Comparison of ENCODE assay signal across 8 cellular contexts in the genomic region with DNA sequence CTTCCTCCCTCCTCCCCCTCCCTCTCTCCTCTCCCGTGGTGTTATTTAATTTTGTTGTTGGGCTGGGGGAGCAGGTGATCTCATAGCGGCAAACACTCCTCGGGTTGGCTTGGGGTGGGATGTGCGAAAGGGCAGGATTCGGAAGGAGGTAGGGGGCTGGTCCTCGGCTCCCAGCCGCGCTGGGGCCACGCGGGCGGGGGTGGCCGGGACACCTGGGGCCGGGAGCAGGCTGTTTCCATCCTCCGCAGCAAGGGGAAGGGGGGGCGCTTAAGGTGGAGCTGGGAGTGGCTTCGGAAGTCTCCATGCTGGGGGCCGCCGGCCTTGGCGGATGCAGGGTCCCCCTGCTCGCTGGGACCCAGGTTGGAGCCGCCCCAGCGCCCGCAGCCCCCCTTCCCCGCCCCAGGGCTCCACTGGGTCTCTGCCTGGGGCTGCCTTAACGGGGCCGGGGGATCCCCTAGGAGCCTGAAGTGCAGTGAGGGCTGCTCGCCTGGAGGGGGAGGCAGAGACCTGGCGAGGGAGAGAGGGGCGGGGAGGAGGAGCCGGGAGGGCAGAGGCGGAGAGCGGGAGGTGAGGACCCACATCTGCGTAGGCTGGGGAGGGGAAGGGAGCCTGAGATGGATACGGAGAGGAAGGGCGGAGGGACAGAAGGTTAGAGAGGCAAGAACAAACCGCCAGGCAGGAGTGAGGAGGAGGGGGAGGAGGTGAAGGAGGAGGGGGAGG. TPM values are rescaled to one million over a fixed set of nuclear protein-coding genes. Genes with fewer than 3 reads are reported as not detected.
DNase-seq lines count a peak whose midpoint lies in the region; ATAC-seq and TF ChIP-seq lines count a peak whose summit lies in the region.

No MANE protein-coding gene starts in this region.

- H3K27ac ChIP-seq in A673 (ENCODE audit: low read depth, low read length, poor library complexity, severe bottlenecking), result peak overlapping the region; percentile 77

- peaks cover 26% of the 10 kb centered on the region for H3K4me1 ChIP-seq in A673 (ENCODE audit: insufficient read depth, low read length, poor library complexity, severe bottlenecking)

- peak; percentile 94 for TF ChIP-seq CTCF in A673 (conservative IDR thresholded peaks at IDR 0.05; ENCODE audit: low read depth, low read length)

- no TSS peak for BruUV-seq in A673 (replicated peaks; lab: Mats Ljungman, UMichigan)

- intact Hi-C loops in A673 (cut with micrococcal nuclease; ENCODE audit: unreplicated experiment) (loop anchor here (5.0 to 10.0 kb wide), 4 partner anchors 66 to 318 kb away; a partner anchor contains a TSS), left colon (cut with DNase I, micrococcal nuclease) (no loop called here)

- H3K4me3 ChIP-seq in A673 (ENCODE audit: low read depth, low read length, poor library complexity, severe bottlenecking), result peak overlapping the region; percentile 62

- ATAC-seq in GM18907 (IDR thresholded peaks at IDR 0.05; ENCODE audit: unreplicated experiment), result peak; percentile 61
- ATAC-seq in HG03280 (IDR thresholded peaks at IDR 0.05; ENCODE audit: unreplicated experiment), result peak; percentile 81
- ATAC-seq in left colon, result peak; percentile 89

- DNase-seq in A673 (ENCODE audit: low spot score) (peak; percentile 97), NCI-H510A (lab: John Stamatoyannopoulos, UW) (peak; percentile 94), cerebellar nuclear complex (lab: John Stamatoyannopoulos, UW) (peak; percentile 74 to 87), left colon (peak; percentile 86 to 87)
- DNase-seq in activated CD4-positive, alpha-beta T cell treated with anti-CD3 and anti-CD28 coated beads for 1 hour, result peak; percentile 86
- peak; percentile 87 to 89 for DNase-seq in stimulated activated CD4-positive, alpha-beta T cell treated with anti-CD3 and anti-CD28 coated beads, Interleukin-1b, Interleukin-23, amount 100 ng/mL, for 4 hours (ENCODE audit: low read depth in 2 of 2)

- H3K36me3 ChIP-seq in A673 (ENCODE audit: insufficient read depth, low read length, poor library complexity, severe bottlenecking), result no peaks in the 10 kb centered on the region

- CTCF ChIA-PET in A673 (lab: Charles Lee), result interaction anchor here (0.6 to 1.8 kb wide), 4 partner anchors 68 to 324 kb away, joined by 3 to 8 read pairs (median 6); no protein-coding TSS in a partner anchor

- POLR2A ChIA-PET in A673 (lab: Charles Lee; ENCODE audit: low non-redundant PET), result no interaction called here

- no peaks in the 10 kb centered on the region for H3K27me3 ChIP-seq in A673 (replicated peaks; ENCODE audit: insufficient read depth, low read depth, low read length, poor library complexity)

- no peaks in the 10 kb centered on the region for H3K9me3 ChIP-seq in A673 (ENCODE audit: low read depth, low read length, poor library complexity, severe bottlenecking)

RNA-seq across cellular contexts. Expression of a gene that starts 0.4 kb away (rescaled TPM):
- 36.8 and 38.2 TPM in 2 replicates for total RNA-seq in A673 (2021)
- total RNA-seq in left colon, result 1 to 10 TPM; 1.7 to 4.2 TPM

RNA-seq across cellular contexts. Expression of a gene that starts 9.2 kb away (rescaled TPM):
- total RNA-seq in A673 (2021) (14.2 and 22.1 TPM in 2 replicates), left colon (10 to 100 TPM in 1 of 2 donors, 1 to 10 TPM in 1; 6.9 to 14.6 TPM)

RNA-seq across cellular contexts. Expression of a gene that starts 26.5 kb away (rescaled TPM):
- total RNA-seq in A673 (2021) (not detected in 2 replicates), left colon (under 1 TPM; 0.49 to 0.53 TPM)

RNA-seq across cellular contexts. Expression of a gene that starts 27.0 kb away (rescaled TPM):
- total RNA-seq in A673 (2021) (38.8 and 43.0 TPM in 2 replicates), left colon (10 to 100 TPM; 45.1 to 51.0 TPM)

RNA-seq across cellular contexts. Expression of a gene that starts 27.4 kb away (rescaled TPM):
- total RNA-seq in A673 (2021) (1,417 and 1,448 TPM in 2 replicates), left colon (1,000 to 10,000 TPM; 1,328 to 1,333 TPM)

Comparison
In these comparisons a context has a peak if more than half of its experiments do, and no peak if none do; other contexts are left out.
1. Peak in every context shown above with its lines: DNase-seq, ATAC-seq, H3K4me3 ChIP-seq and H3K27ac ChIP-seq.